8 cellular contexts compared by ENCODE assay signal in genomic region chr4:112705891-112706839, GRCh38.
DNase-seq lines count a peak whose midpoint lies in the region; ATAC-seq and TF ChIP-seq lines count a peak whose summit lies in the region.
"Not testable (repeated sequence)": the region's sequence is repeated elsewhere in the genome, so short reads cannot be mapped to it uniquely, and the experiment has no call there.

No MANE protein-coding gene starts in this region.

- not testable (repeated sequence) for H3K79me2 ChIP-seq in hepatocyte

- H3K4me3 ChIP-seq in GM12865 (ENCODE audit: low read depth, low read length): peak overlapping the region; percentile 69
- peak overlapping the region; percentile 43 for H3K4me3 ChIP-seq in WI38 (ENCODE audit: low read depth, low read length)
- peak overlapping the region; percentile 45 to 46 for H3K4me3 ChIP-seq in cardiac fibroblast (replicated peaks in 1 of 2; ENCODE audit: low read depth in 2 of 2, low read length in 2 of 2)
- peak overlapping the region; percentile 39 for H3K4me3 ChIP-seq in hepatocyte
- peak overlapping the region; percentile 13 to 56 (median 46) for H3K4me3 ChIP-seq in upper lobe of left lung

- TF ChIP-seq POLR2A in upper lobe of left lung (IDR thresholded peaks at IDR 0.05): not testable (repeated sequence)

- peaks cover 31% of the 10 kb centered on the region for H3K27me3 Mint-ChIP-seq in HFFc6 (ENCODE audit: insufficient read depth)

- not testable (repeated sequence) for TF ChIP-seq CTCF in GM12865 (IDR thresholded peaks at IDR 0.05; ENCODE audit: insufficient read depth, low read depth, low read length, missing control alignments); HFFc6 (IDR thresholded peaks at IDR 0.05); WI38 (IDR thresholded peaks at IDR 0.05; ENCODE audit: low read depth, low read length); cardiac fibroblast (IDR thresholded peaks at IDR 0.05; ENCODE audit: low read depth, low read length); hepatocyte (IDR thresholded peaks at IDR 0.05; ENCODE audit: poor library complexity); upper lobe of left lung (IDR thresholded peaks at IDR 0.05)

- H3K36me3 ChIP-seq in hepatocyte (replicated peaks; ENCODE audit: insufficient read depth, low read depth); upper lobe of left lung: not testable (repeated sequence)

- H3K4me1 Mint-ChIP-seq in HFFc6 (ENCODE audit: low read depth): not testable (repeated sequence)

- not testable (repeated sequence) for H3K36me3 Mint-ChIP-seq in HFFc6 (ENCODE audit: low read depth)

- H3K27ac ChIP-seq in hepatocyte, upper lobe of left lung: not testable (repeated sequence)

- not testable (repeated sequence) for H3K4me1 ChIP-seq in hepatocyte (ENCODE audit: insufficient read depth)
- H3K4me1 ChIP-seq in upper lobe of left lung: peaks cover 4 to 17% (median 13%) of the 10 kb centered on the region in 4 donors

- peak overlapping the region; percentile 83 for H3K4me3 Mint-ChIP-seq in HFFc6

- peak in 1 of 2 donors; percentile 84 for ATAC-seq in upper lobe of left lung (ENCODE audit: low FRiP score in 2 of 2)

- peak overlapping the region; percentile 49 for H2AFZ ChIP-seq in hepatocyte

- not testable (repeated sequence) for H4K20me1 ChIP-seq in hepatocyte (ENCODE audit: insufficient read depth, poor library complexity, severe bottlenecking)

- not testable (repeated sequence) for H3K9me3 ChIP-seq in hepatocyte (ENCODE audit: low read depth); upper lobe of left lung

- H3K9me2 ChIP-seq in hepatocyte (replicated peaks; ENCODE audit: insufficient read depth): not testable (repeated sequence)

- H3K9me3 Mint-ChIP-seq in HFFc6: not testable (repeated sequence)

- H3K4me2 ChIP-seq in hepatocyte: peak overlapping the region; percentile 98

- DNase-seq in GM12865 (ENCODE audit: low read depth): peak; percentile 10
- not testable (repeated sequence) for DNase-seq in HFFc6
- peak; percentile 37 for DNase-seq in NCI-H1092 treated with DMSO at 0.1 percent for 48 hours (lab: John Stamatoyannopoulos, UW)
- DNase-seq in cardiac fibroblast (ENCODE audit: low read depth in 2 of 2): peak; percentile 3 to 9
- peak; percentile 11 for DNase-seq in hepatocyte (ENCODE audit: low spot score)
- DNase-seq in nucleus accumbens (lab: John Stamatoyannopoulos, UW): peak in 44 of 56 donors; percentile 3 to 72 (median 24)
- peak in 1 of 2 donors; percentile 78 for DNase-seq in upper lobe of left lung

- H3K27me3 ChIP-seq in hepatocyte: peaks cover 71% of the 10 kb centered on the region
- H3K27me3 ChIP-seq in upper lobe of left lung: peaks cover 0 to 16% (median 5%) of the 10 kb centered on the region in 4 donors

- not testable (repeated sequence) for TF ChIP-seq EP300 in upper lobe of left lung (IDR thresholded peaks at IDR 0.05)

- 1% methylated on average over 30 of the region's 74 CpGs for WGBS in hepatocyte (ENCODE audit: low lambda C conversion rate, missing lambda C conversion rate)
- WGBS in upper lobe of left lung, 2 donors: 3% methylated on average over 17 to 26 of the region's 74 CpGs

- H3K27ac Mint-ChIP-seq in HFFc6: not testable (repeated sequence)
